9 cellular contexts compared by ENCODE assay signal in genomic region chr1:156076609-156077429, GRCh38. TPM values are rescaled to one million over a fixed set of nuclear protein-coding genes. Genes with fewer than 3 reads are reported as not detected.
DNase-seq lines count a peak whose midpoint lies in the region; ATAC-seq, FAIRE-seq and TF ChIP-seq lines count a peak whose summit lies in the region.
"Had no signal": no experiment of that assay in that cellular context is flagged by ENCODE, and none has a peak within 500 bp of the region (broad histone marks: within the 10 kb centered on the region; RNA-seq: fewer than 3 reads in every experiment).

No MANE protein-coding gene starts in this region.

- CTCF ChIA-PET in OCI-LY7 (lab: Charles Lee; ENCODE audit: unreplicated experiment), result no interaction called here

- H3K27ac ChIP-seq in OCI-LY7 (ENCODE audit: low read depth, low read length, poor library complexity, severe bottlenecking) (peak overlapping the region; percentile 2), foreskin keratinocyte (no peak overlapping the region)
- H3K27ac ChIP-seq: SJSA1 had no signal

- H4K20me1 ChIP-seq in OCI-LY7 (ENCODE audit: insufficient read depth, low read length), result no peaks in the 10 kb centered on the region

- peak overlapping the region; percentile 70 for H3K4me3 ChIP-seq in OCI-LY7 (ENCODE audit: low read depth, low read length, poor library complexity, severe bottlenecking)
- H3K4me3 ChIP-seq: SJSA1 had no signal

- peaks cover 32% of the 10 kb centered on the region for H3K4me1 ChIP-seq in OCI-LY7 (ENCODE audit: insufficient read depth, low read length, poor library complexity, severe bottlenecking)
- H3K4me1 ChIP-seq in foreskin keratinocyte, result no peaks in the 10 kb centered on the region

- peak overlapping the region; percentile 76 for H3K4me2 ChIP-seq in OCI-LY7 (ENCODE audit: low read length)

- H3K79me2 ChIP-seq in OCI-LY7 (ENCODE audit: insufficient read depth, low read depth, low read length), result 0 out of 2 replicates have a peak, but pooled peaks cover 3% of the 10 kb centered on the region

- DNase-seq in GM18507 (ENCODE audit: extremely low spot score, insufficient read length, low read depth), result peak; percentile 82
- peak; percentile 80 for DNase-seq in OCI-LY7 (ENCODE audit: low spot score)
- DNase-seq in left ventricle myocardium superior, result peak; percentile 71
- peak; percentile 82 for DNase-seq in sciatic nerve (ENCODE audit: low spot score)
- DNase-seq in activated CD4-positive, alpha-beta T cell treated with anti-CD3 and anti-CD28 coated beads, Interleukin-2, amount 50 U/mL, for 1 hour, result no peak
- no peak for DNase-seq in foreskin keratinocyte
- no peak for DNase-seq in stimulated activated CD4-positive, alpha-beta T cell treated with anti-CD3 and anti-CD28 coated beads, Interleukin-2, amount 100 ng/mL, for 48 hours
- no peak for DNase-seq in NCI-H187 treated with DMSO at 0.1 percent for 48 hours (lab: John Stamatoyannopoulos, UW)

- H3K27me3 ChIP-seq in foreskin keratinocyte, result no peaks in the 10 kb centered on the region
- H3K27me3 ChIP-seq: SJSA1 had no signal

- ATAC-seq in left ventricle myocardium superior (peak; percentile 78), sciatic nerve (peak; percentile 91), foreskin keratinocyte (no peak)

- H3K9me2 ChIP-seq in OCI-LY7 (ENCODE audit: insufficient read depth, low read length), result no peaks in the 10 kb centered on the region

- BruUV-seq in OCI-LY7 (replicated peaks; lab: Mats Ljungman, UMichigan), result no TSS peak

- peak overlapping the region; percentile 15; the same call in 1 of the 2 replicates for H2AFZ ChIP-seq in OCI-LY7 (ENCODE audit: low read length)

- no peaks in the 10 kb centered on the region for H3K9me3 ChIP-seq in OCI-LY7 (ENCODE audit: low read length)
- H3K9me3 ChIP-seq: SJSA1 had no signal

- TF ChIP-seq CTCF in OCI-LY7 (conservative IDR thresholded peaks at IDR 0.05; ENCODE audit: low read length) (no peak), foreskin keratinocyte (conservative IDR thresholded peaks at IDR 0.05) (no peak)

- POLR2A ChIA-PET in OCI-LY7 (lab: Charles Lee), result no interaction called here

- peak; percentile 53 for FAIRE-seq in GM18507 (lab: Jason Lieb, UNC)

- intact Hi-C loops in OCI-LY7 (cut with micrococcal nuclease; ENCODE audit: unreplicated experiment) (no loop called here), left ventricle myocardium superior (cut with micrococcal nuclease) (no loop called here), sciatic nerve (cut with DNase I) (no loop called here)

- H3K36me3 ChIP-seq in OCI-LY7 (ENCODE audit: insufficient read depth, low read length), result no peaks in the 10 kb centered on the region

RNA-seq across cellular contexts. Expression of gene MEX3A, which starts 5.4 kb away (rescaled TPM):
- total RNA-seq in OCI-LY7 (2014; rRNA removed; shearing (Covaris generic)), result 4.5 and 5.3 TPM in 2 replicates
- total RNA-seq in OCI-LY7 (2022) (5.3 and 5.5 TPM in 2 replicates), left ventricle myocardium superior (0.17 TPM), sciatic nerve (1.2 TPM), foreskin keratinocyte (3.5 and 4.1 TPM in 2 replicates)
- 3.4 TPM in 2 replicates for polyA plus RNA-seq in foreskin keratinocyte

RNA-seq across cellular contexts. Expression of gene RAB25, which starts 15.9 kb away (rescaled TPM):
- total RNA-seq in OCI-LY7 (2014; rRNA removed; shearing (Covaris generic)), result not detected in 2 replicates
- 0.48 TPM in 1 of 2 replicates, not detected in the other for total RNA-seq in OCI-LY7 (2022)
- not detected for total RNA-seq in left ventricle myocardium superior
- not detected for total RNA-seq in sciatic nerve
- total RNA-seq in foreskin keratinocyte, result 44.3 and 53.1 TPM in 2 replicates
- 82.6 and 82.8 TPM in 2 replicates for polyA plus RNA-seq in foreskin keratinocyte
- total RNA-seq: SJSA1 had no signal

RNA-seq across cellular contexts. Expression of gene LAMTOR2, which starts 22.2 kb away (rescaled TPM):
- 71.3 and 103 TPM in 2 replicates for total RNA-seq in OCI-LY7 (2014; rRNA removed; shearing (Covaris generic))
- 52.1 and 55.2 TPM in 2 replicates for total RNA-seq in OCI-LY7 (2022)
- total RNA-seq in left ventricle myocardium superior, result 65.6 TPM
- 35.8 TPM for total RNA-seq in sciatic nerve
- total RNA-seq in foreskin keratinocyte, result 87.0 and 95.0 TPM in 2 replicates
- polyA plus RNA-seq in foreskin keratinocyte, result 164 and 173 TPM in 2 replicates

RNA-seq across cellular contexts. Expression of gene UBQLN4, which starts 23.2 kb away (rescaled TPM):
- total RNA-seq in OCI-LY7 (2014; rRNA removed; shearing (Covaris generic)), result 20.8 and 33.2 TPM in 2 replicates
- total RNA-seq in OCI-LY7 (2022) (37.1 and 40.3 TPM in 2 replicates), left ventricle myocardium superior (33.9 TPM), sciatic nerve (37.6 TPM), foreskin keratinocyte (32.0 and 33.0 TPM in 2 replicates)
- polyA plus RNA-seq in foreskin keratinocyte, result 23.5 and 25.7 TPM in 2 replicates

RNA-seq across cellular contexts. Expression of gene LMNA, which starts 37.7 kb away (rescaled TPM):
- total RNA-seq in OCI-LY7 (2014; rRNA removed; shearing (Covaris generic)), result 12.9 and 14.3 TPM in 2 replicates
- total RNA-seq in OCI-LY7 (2022), result 5.0 and 6.5 TPM in 2 replicates
- total RNA-seq in left ventricle myocardium superior, result 252 TPM
- total RNA-seq in sciatic nerve, result 322 TPM
- 816 and 822 TPM in 2 replicates for total RNA-seq in foreskin keratinocyte
- 810 and 877 TPM in 2 replicates for polyA plus RNA-seq in foreskin keratinocyte

Comparison
In these comparisons a context has a peak if more than half of its experiments do, and no peak if none do; other contexts are left out.
1. DNase-seq: peak in GM18507 (single experiment), OCI-LY7 (single experiment), left ventricle myocardium superior (single experiment) and sciatic nerve (single experiment); none in activated CD4-positive, alpha-beta T cell treated with anti-CD3 and anti-CD28 coated beads, Interleukin-2, amount 50 U/mL, for 1 hour (single experiment), foreskin keratinocyte (0 of 2), stimulated activated CD4-positive, alpha-beta T cell treated with anti-CD3 and anti-CD28 coated beads, Interleukin-2, amount 100 ng/mL, for 48 hours (0 of 2) and NCI-H187 treated with DMSO at 0.1 percent for 48 hours (single experiment).
2. RNA of gene RAB25, which starts 15.9 kb away (total RNA-seq): 44.3 to 53.1 TPM in foreskin keratinocyte; not detected in sciatic nerve (single experiment), 0.48 TPM in OCI-LY7 and not detected in left ventricle myocardium superior (single experiment); every median in the first group is over 10 times any median in the second.